ENCODE assay signal across 8 cellular contexts in genomic region chrX:30888526-30889146, GRCh38. TPM values are rescaled to one million over a fixed set of nuclear protein-coding genes. Genes with fewer than 3 reads are reported as not detected.
DNase-seq lines count a peak whose midpoint lies in the region; ATAC-seq and FAIRE-seq lines count a peak whose summit lies in the region.

No MANE protein-coding gene starts in this region.

- ATAC-seq in GM21576 (IDR thresholded peaks at IDR 0.05; ENCODE audit: unreplicated experiment): peak; percentile 26
- ATAC-seq in activated T-cell treated with anti-CD3 and anti-CD28 coated beads, Interleukin-2, amount 50 U/mL, for 72 hours (replicated peaks in 1 of 2): peak; percentile 32 to 36

- H3K79me1 ChIP-seq in trophoblast cell (ENCODE audit: low read length): peaks cover 20% of the 10 kb centered on the region

- DNase-seq in GDM1 (lab: John Stamatoyannopoulos, UW): peak; percentile 8
- no peak for DNase-seq in Jurkat, Clone E6-1 (ENCODE audit: low read depth, low spot score)
- DNase-seq in activated T-cell treated with anti-CD3 and anti-CD28 coated beads, Interleukin-2, amount 50 U/mL, for 72 hours: peak; percentile 32 to 39
- peak; percentile 7 for DNase-seq in globus pallidus (ENCODE audit: low spot score)
- peak in 1 of 2 donors; percentile 12 for DNase-seq in trophoblast cell
- DNase-seq in MV-4-11 (lab: John Stamatoyannopoulos, UW): no peak
- DNase-seq in urothelium cell line (ENCODE audit: low spot score): no peak

- H3K4me3 ChIP-seq in Jurkat, Clone E6-1 (ENCODE audit: low read length): peak overlapping the region; percentile 65
- H3K4me3 ChIP-seq in trophoblast cell (ENCODE audit: low read depth, low read length): peak overlapping the region; percentile 82

- H3K27me3 ChIP-seq in trophoblast cell (ENCODE audit: insufficient read depth, low read length): no peaks in the 10 kb centered on the region

- H2BK120ac ChIP-seq in trophoblast cell (ENCODE audit: insufficient read depth, low read length, poor library complexity): peak overlapping the region; percentile 72

- peak overlapping the region; percentile 68 for H3K18ac ChIP-seq in trophoblast cell (ENCODE audit: low read length)

- H4K12ac ChIP-seq in trophoblast cell (ENCODE audit: low read depth, low read length): peak overlapping the region; percentile 44

- H3K9ac ChIP-seq in trophoblast cell (ENCODE audit: low read length): peak overlapping the region; percentile 83

- H4K8ac ChIP-seq in trophoblast cell (ENCODE audit: low read depth, low read length): peak overlapping the region; percentile 77

- FAIRE-seq in urothelium cell line (lab: Jason Lieb, UNC): no peak

- peak overlapping the region; percentile 86 for H3K4me2 ChIP-seq in trophoblast cell (ENCODE audit: low read length)

- H3K4me1 Mint-ChIP-seq in activated T-cell treated with anti-CD3 and anti-CD28 coated beads, Interleukin-2, amount 50 U/mL, for 72 hours (ENCODE audit: low read depth): peaks cover 53% of the 10 kb centered on the region

- H3K4me1 ChIP-seq in trophoblast cell (ENCODE audit: control insufficient read depth in 1 of 2, insufficient read depth in 2 of 2, low read length in 2 of 2): peaks cover 12 to 16% of the 10 kb centered on the region in 2 experiments

- H3K4ac ChIP-seq in trophoblast cell (ENCODE audit: low read depth, low read length): peak overlapping the region; percentile 76

- no peak overlapping the region for H3K23ac ChIP-seq in trophoblast cell (ENCODE audit: low read length)

- H3K36me3 Mint-ChIP-seq in activated T-cell treated with anti-CD3 and anti-CD28 coated beads, Interleukin-2, amount 50 U/mL, for 72 hours (ENCODE audit: insufficient read depth in 2 of 2): peaks cover 2 to 3% of the 10 kb centered on the region in 2 donors

- H3K27me3 Mint-ChIP-seq in activated T-cell treated with anti-CD3 and anti-CD28 coated beads, Interleukin-2, amount 50 U/mL, for 72 hours (ENCODE audit: low read depth): peaks cover 6% of the 10 kb centered on the region

- H3K9me3 Mint-ChIP-seq in activated T-cell treated with anti-CD3 and anti-CD28 coated beads, Interleukin-2, amount 50 U/mL, for 72 hours: no peaks in the 10 kb centered on the region

- H3K4me3 Mint-ChIP-seq in activated T-cell treated with anti-CD3 and anti-CD28 coated beads, Interleukin-2, amount 50 U/mL, for 72 hours: peak overlapping the region; percentile 88 to 96

- no peak overlapping the region for H2BK12ac ChIP-seq in trophoblast cell (ENCODE audit: low read length)

- H3K79me2 ChIP-seq in trophoblast cell (ENCODE audit: control insufficient read depth, insufficient read depth, low read length, poor library complexity): peaks cover 6% of the 10 kb centered on the region

- peak overlapping the region; percentile 74 for H3K27ac ChIP-seq in trophoblast cell (ENCODE audit: low read depth, low read length)

- H3K27ac Mint-ChIP-seq in activated T-cell treated with anti-CD3 and anti-CD28 coated beads, Interleukin-2, amount 50 U/mL, for 72 hours: peak overlapping the region; percentile 94

- peak overlapping the region; percentile 10 for H2AFZ ChIP-seq in trophoblast cell (ENCODE audit: insufficient read depth, low read length, poor library complexity)

- H2AK5ac ChIP-seq in trophoblast cell (ENCODE audit: low read length): no peak overlapping the region

- no peaks in the 10 kb centered on the region for H3K9me3 ChIP-seq in trophoblast cell (ENCODE audit: insufficient read depth, low read depth, low read length)

- WGBS in trophoblast cell (ENCODE audit: extremely low coverage, insufficient coverage, insufficient read length): no CpG with 5 or more reads among the region's 45 CpGs

- H3K14ac ChIP-seq in trophoblast cell (ENCODE audit: low read length): peak overlapping the region; percentile 49

- peak overlapping the region; percentile 94 for H4K91ac ChIP-seq in trophoblast cell (ENCODE audit: low read depth, low read length)

- no peaks in the 10 kb centered on the region for H3K36me3 ChIP-seq in trophoblast cell (ENCODE audit: control insufficient read depth in 1 of 2, insufficient read depth in 2 of 2, low read length in 2 of 2)

- peak overlapping the region; percentile 56 for H2BK5ac ChIP-seq in trophoblast cell (ENCODE audit: low read depth, low read length, poor library complexity)

RNA-seq across cellular contexts. Expression of gene TAB3, which starts 0.4 kb away (rescaled TPM):
- polyA plus RNA-seq in Jurkat, Clone E6-1 (2012; ENCODE audit: insufficient read depth, insufficient read length): 7.4 TPM
- 10 to 100 TPM; 20.8 to 27.5 TPM for total RNA-seq in activated T-cell treated with anti-CD3 and anti-CD28 coated beads, Interleukin-2, amount 50 U/mL, for 72 hours
- 35.4 and 36.7 TPM in 2 replicates for polyA plus RNA-seq in trophoblast cell (2013)

Comparison
In these comparisons a context has a peak if more than half of its experiments do, and no peak if none do; other contexts are left out.
1. DNase-seq: peak in GDM1 (single experiment), activated T-cell treated with anti-CD3 and anti-CD28 coated beads, Interleukin-2, amount 50 U/mL, for 72 hours (2 of 2) and globus pallidus (single experiment); none in Jurkat, Clone E6-1 (single experiment), MV-4-11 (single experiment) and urothelium cell line (single experiment).